16 cellular contexts compared by ENCODE assay signal in genomic region chr5:138934971-138935370, GRCh38. TPM values are rescaled to one million over a fixed set of nuclear protein-coding genes. Genes with fewer than 3 reads are reported as not detected.
A peak's percentile ranks its signal among the peaks of the same experiment; 100 is the strongest.
DNase-seq lines count a peak whose midpoint lies in the region; ATAC-seq, FAIRE-seq and TF ChIP-seq lines count a peak whose summit lies in the region.
"Had no signal": no experiment of that assay in that cellular context is flagged by ENCODE, and none has a peak within 500 bp of the region (broad histone marks: within the 10 kb centered on the region; RNA-seq: fewer than 3 reads in every experiment).

No MANE protein-coding gene starts in this region.

- H3K9ac ChIP-seq in mammary epithelial cell (ENCODE audit: insufficient read depth, low read length): no peak overlapping the region
- no peak overlapping the region for H3K9ac ChIP-seq in kidney (ENCODE audit: low read length in 2 of 2)
- H3K9ac ChIP-seq: BLaER1 treated with 17β-estradiol and CSF1 and Interleukin-3, amounts not matched to agents 10 nM and 100 nM had no signal

- H4K20me1 ChIP-seq in mammary epithelial cell (ENCODE audit: insufficient read depth, low read length): no peaks in the 10 kb centered on the region

- 97% methylated on average over 11 of the region's 12 CpGs for WGBS in mammary epithelial cell (ENCODE audit: low coverage, missing lambda C conversion rate)
- 90 to 93% (median 92%) methylated on average over 12 of the region's 12 CpGs for WGBS in stomach, 5 donors

- no peaks in the 10 kb centered on the region for H3K79me2 ChIP-seq in mammary epithelial cell (ENCODE audit: insufficient read depth, low read length)

- H3K27me3 ChIP-seq in mammary epithelial cell (ENCODE audit: insufficient read depth, low read length) (no peaks in the 10 kb centered on the region), stomach (no peaks in the 10 kb centered on the region)
- H3K27me3 ChIP-seq: BLaER1 treated with 17β-estradiol and CSF1 and Interleukin-3, amounts not matched to agents 10 nM and 100 nM had no signal

- dilution Hi-C loops in mammary epithelial cell (cut with HindIII; ENCODE audit: low sequenced_read_pairs): loop anchor here (5.0 kb wide), 1 partner anchor 38 kb away; no protein-coding TSS in a partner anchor

- H3K36me3 ChIP-seq in mammary epithelial cell (ENCODE audit: insufficient read depth, low read length): peaks cover 17% of the 10 kb centered on the region
- H3K36me3 ChIP-seq in kidney (ENCODE audit: control insufficient read depth in 1 of 2, insufficient read depth in 2 of 2, low read length in 2 of 2): peaks cover 37% of the 10 kb centered on the region in 2 donors
- H3K36me3 ChIP-seq in stomach: peaks cover 49 to 79% (median 68%) of the 10 kb centered on the region in 4 donors

- no peak for DNase-seq in MCF 10A (ENCODE audit: unreplicated experiment)
- DNase-seq in mammary epithelial cell: no peak
- peak; percentile 73 for DNase-seq in kidney
- peak; percentile 21 for DNase-seq in stomach
- no peak for DNase-seq in NCI-H748 (lab: John Stamatoyannopoulos, UW; ENCODE audit: unreplicated experiment)
- DNase-seq in NOMO-1 (lab: John Stamatoyannopoulos, UW; ENCODE audit: unreplicated experiment in 2 of 2): no peak
- DNase-seq: CD4-positive, alpha-beta T cell; DMS79; GOT3; H9 had no signal

- H3K4me1 ChIP-seq in mammary epithelial cell (ENCODE audit: insufficient read depth, low read length) (no peaks in the 10 kb centered on the region), kidney (ENCODE audit: control insufficient read depth in 1 of 2, insufficient read depth in 1 of 2, low read depth in 1 of 2, low read length in 2 of 2) (no peaks in the 10 kb centered on the region), stomach (no peaks in the 10 kb centered on the region)

- BruUV-seq in MCF 10A (replicated peaks; lab: Mats Ljungman, UMichigan) (no TSS peak), mammary epithelial cell (replicated peaks; lab: Mats Ljungman, UMichigan) (no TSS peak)

- H3K9me3 Mint-ChIP-seq in MCF 10A (ENCODE audit: unreplicated experiment) (no peaks in the 10 kb centered on the region), brain (no peaks in the 10 kb centered on the region)
- H3K9me3 Mint-ChIP-seq: CD4-positive, alpha-beta T cell; H9 had no signal

- no peak overlapping the region for H2AFZ ChIP-seq in mammary epithelial cell (ENCODE audit: low read depth, low read length)

- TF ChIP-seq CTCF in MCF 10A (IDR thresholded peaks at IDR 0.05; ENCODE audit: unreplicated experiment): no peak
- no peak for TF ChIP-seq CTCF in mammary epithelial cell (conservative IDR thresholded peaks at IDR 0.05 in 1 of 2, IDR thresholded peaks at IDR 0.05 in 1 of 2; ENCODE audit: extremely low read depth in 1 of 2, insufficient read depth in 1 of 2, low read depth in 1 of 2, low read length in 2 of 2)
- TF ChIP-seq CTCF in brain (conservative IDR thresholded peaks at IDR 0.05): no peak
- TF ChIP-seq CTCF in kidney (IDR thresholded peaks at IDR 0.05; ENCODE audit: borderline replicate concordance, extremely low read depth, insufficient read depth): no peak
- no peak for TF ChIP-seq CTCF in stomach (IDR thresholded peaks at IDR 0.05)

- H3K27ac ChIP-seq in mammary epithelial cell (ENCODE audit: insufficient read depth, low read depth, low read length) (no peak overlapping the region), kidney (ENCODE audit: low read depth in 2 of 2, low read length in 2 of 2) (no peak overlapping the region), stomach (no peak overlapping the region)
- H3K27ac ChIP-seq: 22Rv1; BLaER1 treated with 17β-estradiol and CSF1 and Interleukin-3, amounts not matched to agents 10 nM and 100 nM had no signal

- peaks cover 92% of the 10 kb centered on the region for H3K36me3 Mint-ChIP-seq in MCF 10A (ENCODE audit: insufficient read depth, unreplicated experiment)
- peaks cover 60% of the 10 kb centered on the region for H3K36me3 Mint-ChIP-seq in brain

- POLR2A ChIA-PET in MCF 10A (lab: Yijun Ruan, JAX): interaction anchor here (0.6 kb wide), 1 partner anchor 26 kb away, joined by 3 read pairs; no protein-coding TSS in a partner anchor

- H3K27ac Mint-ChIP-seq in MCF 10A (ENCODE audit: low read depth, unreplicated experiment) (peak overlapping the region; percentile 10), brain (peak overlapping the region in 4 of 5 experiments; percentile 3 to 92 (median 46))
- H3K27ac Mint-ChIP-seq: CD4-positive, alpha-beta T cell had no signal

- no peak overlapping the region for H3K4me2 ChIP-seq in mammary epithelial cell (ENCODE audit: insufficient read depth, low read depth, low read length)
- H3K4me2 ChIP-seq: BLaER1 treated with 17β-estradiol and CSF1 and Interleukin-3, amounts not matched to agents 10 nM and 100 nM had no signal

- no peaks in the 10 kb centered on the region for H3K27me3 Mint-ChIP-seq in MCF 10A (ENCODE audit: insufficient read depth, unreplicated experiment)
- peaks cover 3% of the 10 kb centered on the region for H3K27me3 Mint-ChIP-seq in brain
- H3K27me3 Mint-ChIP-seq: CD4-positive, alpha-beta T cell had no signal

- TF ChIP-seq EP300 in stomach (IDR thresholded peaks at IDR 0.05): no peak

- no peak overlapping the region for H3K4me3 ChIP-seq in mammary epithelial cell (replicated peaks in 1 of 3; ENCODE audit: insufficient read depth in 1 of 3, low read depth in 2 of 3, low read length in 3 of 3)
- H3K4me3 ChIP-seq in kidney (ENCODE audit: low read length in 2 of 2): no peak overlapping the region
- no peak overlapping the region for H3K4me3 ChIP-seq in stomach
- H3K4me3 ChIP-seq: BLaER1 treated with 17β-estradiol and CSF1 and Interleukin-3, amounts not matched to agents 10 nM and 100 nM; GM12878 had no signal

- FAIRE-seq in kidney (lab: Jason Lieb, UNC): no peak
- FAIRE-seq: GM12878 had no signal

- H3K4me1 Mint-ChIP-seq in MCF 10A (ENCODE audit: insufficient read depth, unreplicated experiment) (no peaks in the 10 kb centered on the region), brain (peaks cover 6% of the 10 kb centered on the region)

- H3K4me3 Mint-ChIP-seq in MCF 10A (ENCODE audit: unreplicated experiment): no peak overlapping the region
- no peak overlapping the region for H3K4me3 Mint-ChIP-seq in brain
- H3K4me3 Mint-ChIP-seq: CD4-positive, alpha-beta T cell; H9 had no signal

- no peak for TF ChIP-seq POLR2A in stomach (IDR thresholded peaks at IDR 0.05)

- in situ Hi-C loops in mammary epithelial cell (cut with MboI; ENCODE audit: low sequenced_read_pairs in 2 of 2): no loop called here

- intact Hi-C loops in MCF 10A (cut with micrococcal nuclease) (loop anchor here (5.0 kb wide), 2 partner anchors 293 to 327 kb away; no protein-coding TSS in a partner anchor), mammary epithelial cell (cut with micrococcal nuclease) (loop anchor here (5.0 to 10.0 kb wide), 2 partner anchors 290 to 327 kb away; no protein-coding TSS in a partner anchor), kidney (cut with DNase I) (no loop called here), stomach (cut with DNase I; ENCODE audit: low total_unique reads) (no loop called here)

- CTCF ChIA-PET in MCF 10A (lab: Yijun Ruan, JAX) (interaction anchor here (1.6 kb wide), 1 partner anchor 311 kb away, joined by 5 read pairs; no protein-coding TSS in a partner anchor), mammary epithelial cell (lab: Charles Lee; ENCODE audit: low non-redundant PET) (no interaction called here)

- no peaks in the 10 kb centered on the region for H3K9me3 ChIP-seq in mammary epithelial cell (replicated peaks; ENCODE audit: insufficient read depth, low read length)
- H3K9me3 ChIP-seq in kidney (ENCODE audit: control insufficient read depth in 1 of 2, low read length in 2 of 2): no peaks in the 10 kb centered on the region
- H3K9me3 ChIP-seq in stomach: no peaks in the 10 kb centered on the region
- H3K9me3 ChIP-seq: BLaER1 treated with 17β-estradiol and CSF1 and Interleukin-3, amounts not matched to agents 10 nM and 100 nM had no signal

- ATAC-seq in GM19463 (IDR thresholded peaks at IDR 0.05; ENCODE audit: unreplicated experiment): no peak
- ATAC-seq: GM12878 had no signal

RNA-seq across cellular contexts. Expression of gene LRRTM2, which starts 59.8 kb away (rescaled TPM):
- not detected in 2 replicates for total RNA-seq in MCF 10A (2022)
- 1 to 10 TPM; 1.1 to 1.2 TPM for total RNA-seq in mammary epithelial cell
- polyA plus RNA-seq in mammary epithelial cell: 0.76 TPM
- polyA minus RNA-seq in mammary epithelial cell: 0.47 TPM
- polyA plus RNA-seq in brain (ENCODE audit: insufficient read depth, low read depth, low replicate concordance): 2.8 TPM
- total RNA-seq in kidney: 0.03 TPM
- polyA plus RNA-seq in kidney (ENCODE audit: insufficient read depth, low read depth, low replicate concordance): not detected
- total RNA-seq in stomach: 1 to 10 TPM in 1 of 5 donors, not detected in 4; 1.5 TPM
- polyA plus RNA-seq in stomach: under 1 TPM in 1 of 3 donors, not detected in 2; 0.15 TPM
- total RNA-seq: G401, H9 had no signal

Comparison
In these comparisons a context has a peak if more than half of its experiments do, and no peak if none do; other contexts are left out.
1. DNase-seq: peak in kidney (single experiment) and stomach (single experiment); none in MCF 10A (single experiment), mammary epithelial cell (single experiment), NCI-H748 (single experiment) and NOMO-1 (0 of 2).
2. intact Hi-C loops: an anchor here in MCF 10A (5.0 kb wide) and mammary epithelial cell (5.0 to 10.0 kb wide); none called in kidney and stomach.